8 cellular contexts compared by ENCODE assay signal in genomic region chr7:47371733-47372368, GRCh38.
DNase-seq lines count a peak whose midpoint lies in the region; ATAC-seq and TF ChIP-seq lines count a peak whose summit lies in the region.

No MANE protein-coding gene starts in this region.

- H3K36me3 Mint-ChIP-seq in nephron progenitor cell (ENCODE audit: low read depth): peaks cover 30% of the 10 kb centered on the region

- no peak overlapping the region for H3K9ac ChIP-seq in endocrine pancreas (ENCODE audit: control insufficient read depth, insufficient read depth, low read length)

- TF ChIP-seq CTCF in nephron progenitor cell (IDR thresholded peaks at IDR 0.05): no peak

- no peak overlapping the region for H3K27ac Mint-ChIP-seq in nephron progenitor cell

- H3K27me3 Mint-ChIP-seq in nephron progenitor cell (ENCODE audit: low read depth, poor library complexity): peaks cover 9% of the 10 kb centered on the region

- in situ Hi-C loops in G401 (cut with HindIII; ENCODE audit: low sequenced_read_pairs): no loop called here

- H3K4me1 Mint-ChIP-seq in nephron progenitor cell: peaks cover 68% of the 10 kb centered on the region

- H3K27me3 ChIP-seq in endocrine pancreas (ENCODE audit: control insufficient read depth, insufficient read depth, low read length): no peaks in the 10 kb centered on the region

- no peaks in the 10 kb centered on the region for H3K36me3 ChIP-seq in endocrine pancreas (ENCODE audit: control insufficient read depth, insufficient read depth, low read length)

- no peaks in the 10 kb centered on the region for H3K9me3 ChIP-seq in endocrine pancreas (ENCODE audit: control insufficient read depth, low read length)

- H3K4me3 ChIP-seq in endocrine pancreas (ENCODE audit: control insufficient read depth, insufficient read depth, low read length): peak overlapping the region; percentile 19

- DNase-seq in G401 (ENCODE audit: low spot score): peak; percentile 91
- peak; percentile 55 for DNase-seq in NCI-H510A treated with DMSO at 0.1 percent for 48 hours (lab: John Stamatoyannopoulos, UW)
- DNase-seq in nephron progenitor cell: peak; percentile 49
- no peak for DNase-seq in activated CD8-positive, alpha-beta memory T cell treated with anti-CD3 and anti-CD28 coated beads for 24 hours
- DNase-seq in NCI-H82 (lab: John Stamatoyannopoulos, UW): no peak
- no peak for DNase-seq in stimulated activated CD4-positive, alpha-beta T cell treated with anti-CD3 and anti-CD28 coated beads, Interleukin-4, amount 100 ng/mL, for 1 hour

- ATAC-seq in HG02798 (IDR thresholded peaks at IDR 0.05; ENCODE audit: poor library complexity, unreplicated experiment): no peak

- H3K4me3 Mint-ChIP-seq in nephron progenitor cell: no peak overlapping the region

- no peaks in the 10 kb centered on the region for H3K9me3 Mint-ChIP-seq in nephron progenitor cell

- no peaks in the 10 kb centered on the region for H3K4me1 ChIP-seq in endocrine pancreas (ENCODE audit: control insufficient read depth, insufficient read depth, low read length)

Comparison
In these comparisons a context has a peak if more than half of its experiments do, and no peak if none do; other contexts are left out.
1. DNase-seq: peak in G401 (single experiment), NCI-H510A treated with DMSO at 0.1 percent for 48 hours (single experiment) and nephron progenitor cell (single experiment); none in activated CD8-positive, alpha-beta memory T cell treated with anti-CD3 and anti-CD28 coated beads for 24 hours (single experiment), NCI-H82 (single experiment) and stimulated activated CD4-positive, alpha-beta T cell treated with anti-CD3 and anti-CD28 coated beads, Interleukin-4, amount 100 ng/mL, for 1 hour (single experiment).